17 cellular contexts compared by ENCODE assay signal in the genomic region with DNA sequence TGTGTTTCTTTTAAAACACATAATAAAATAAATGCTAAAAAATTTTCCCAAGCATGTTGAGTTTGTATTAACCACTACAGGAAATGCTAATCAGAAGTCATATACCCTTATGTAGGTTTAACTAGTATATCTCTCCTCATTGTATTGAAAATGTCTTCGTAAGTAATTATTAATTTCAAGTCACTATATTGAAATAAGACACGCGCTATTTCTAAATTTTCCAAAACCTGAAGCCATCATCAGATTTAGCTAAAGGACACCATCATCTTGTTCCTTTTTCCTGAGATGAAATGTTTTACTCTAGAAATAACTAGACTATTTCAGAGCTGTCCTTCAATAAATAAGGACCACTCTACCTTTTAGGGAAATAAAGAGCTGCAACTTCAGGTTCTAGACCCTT.
"Had no signal": no experiment of that assay in that cellular context is flagged by ENCODE, and none has a peak within 500 bp of the region (broad histone marks: within the 10 kb centered on the region; RNA-seq: fewer than 3 reads in every experiment).

No MANE protein-coding gene starts in this region.

- H3K27me3 ChIP-seq: brain microvascular endothelial cell, foreskin keratinocyte had no signal

- H3K4me1 ChIP-seq: foreskin keratinocyte had no signal

- H3K27me3 Mint-ChIP-seq: activated naive CD8-positive, alpha-beta T cell treated with anti-CD3 and anti-CD28 coated beads, Interleukin-2, amount 10 ng/mL, durations not matched to agents 7 days and 5 days; dendritic cell treated with granulocyte-macrophage colony-stimulating factor and Interleukin-4, amounts not matched to agents 40 ng/mL and 50 ng/mL, for 4 days; effector memory CD8-positive, alpha-beta T cell; memory B cell; stimulated activated memory B cell treated with anti-CD40 and anti-IgM and Interleukin-4, amounts not matched to agents 10 μg/mL and 1 μg/mL and 100 μg/mL, for 72 hours; type B pancreatic cell had no signal

- H3K27ac ChIP-seq: brain microvascular endothelial cell, foreskin keratinocyte, VCaP had no signal

- H3K27ac Mint-ChIP-seq: activated naive CD8-positive, alpha-beta T cell treated with anti-CD3 and anti-CD28 coated beads, Interleukin-2, amount 10 ng/mL, durations not matched to agents 7 days and 5 days; dendritic cell treated with granulocyte-macrophage colony-stimulating factor and Interleukin-4, amounts not matched to agents 40 ng/mL and 50 ng/mL, for 4 days; memory B cell; stimulated activated memory B cell treated with anti-CD40 and anti-IgM and Interleukin-4, amounts not matched to agents 10 μg/mL and 1 μg/mL and 100 μg/mL, for 72 hours; type B pancreatic cell had no signal

- H3K4me3 Mint-ChIP-seq: activated naive CD8-positive, alpha-beta T cell treated with anti-CD3 and anti-CD28 coated beads, Interleukin-2, amount 10 ng/mL, durations not matched to agents 7 days and 5 days; activated T-cell treated with anti-CD3 and anti-CD28 coated beads, Interleukin-2, amount 50 U/mL, for 4 hours; dendritic cell treated with granulocyte-macrophage colony-stimulating factor and Interleukin-4, amounts not matched to agents 40 ng/mL and 50 ng/mL, for 4 days; memory B cell; nephron progenitor cell; stimulated activated memory B cell treated with anti-CD40 and anti-IgM and Interleukin-4, amounts not matched to agents 10 μg/mL and 1 μg/mL and 100 μg/mL, for 72 hours; type B pancreatic cell had no signal

- ATAC-seq: activated T-cell treated with anti-CD3 and anti-CD28 coated beads, Interleukin-2, amount 50 U/mL, for 4 hours; effector memory CD8-positive, alpha-beta T cell; foreskin keratinocyte; left ventricle myocardium superior; stimulated activated memory B cell treated with anti-CD40 and anti-IgM and Interleukin-4, amounts not matched to agents 10 μg/mL and 1 μg/mL and 100 μg/mL, for 72 hours had no signal

- H3K9me3 Mint-ChIP-seq: activated naive CD8-positive, alpha-beta T cell treated with anti-CD3 and anti-CD28 coated beads, Interleukin-2, amount 10 ng/mL, durations not matched to agents 7 days and 5 days; activated T-cell treated with anti-CD3 and anti-CD28 coated beads, Interleukin-2, amount 50 U/mL, for 4 hours; dendritic cell treated with granulocyte-macrophage colony-stimulating factor and Interleukin-4, amounts not matched to agents 40 ng/mL and 50 ng/mL, for 4 days; effector memory CD8-positive, alpha-beta T cell; memory B cell; nephron progenitor cell; stimulated activated memory B cell treated with anti-CD40 and anti-IgM and Interleukin-4, amounts not matched to agents 10 μg/mL and 1 μg/mL and 100 μg/mL, for 72 hours; type B pancreatic cell had no signal

- DNase-seq: activated CD4-positive, alpha-beta T cell treated with anti-CD3 and anti-CD28 coated beads, Interleukin-2, amount 50 U/mL, for 1 hour; activated naive CD8-positive, alpha-beta T cell treated with anti-CD3 and anti-CD28 coated beads, Interleukin-2, amount 10 ng/mL, durations not matched to agents 7 days and 5 days; activated T-cell treated with anti-CD3 and anti-CD28 coated beads, Interleukin-2, amount 50 U/mL, for 4 hours; anterior cingulate cortex; brain microvascular endothelial cell; cerebellar nuclear complex; effector memory CD8-positive, alpha-beta T cell; foreskin keratinocyte; left ventricle myocardium superior; nephron progenitor cell; occipital lobe; substantia nigra had no signal
